18 cellular contexts compared by ENCODE assay signal in the genomic region with DNA sequence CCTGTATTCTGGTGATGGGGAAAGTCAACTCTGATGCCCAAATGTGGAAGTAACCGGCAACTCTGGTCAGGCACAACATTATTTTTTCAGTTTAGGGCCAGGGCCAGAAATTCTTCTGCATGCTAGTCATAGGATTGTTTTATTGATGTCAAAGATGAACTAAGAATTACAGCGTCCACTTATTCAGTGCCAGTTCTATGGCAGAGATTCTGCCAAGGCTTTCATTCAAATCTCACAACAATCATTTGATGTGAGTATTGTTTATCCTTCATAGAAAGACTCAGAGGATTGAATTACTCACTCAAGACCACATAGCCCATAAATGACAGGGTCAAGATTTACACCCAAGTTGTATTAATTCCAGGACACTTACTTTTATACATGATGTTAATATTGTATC.
DNase-seq lines count a peak whose midpoint lies in the region; ATAC-seq and TF ChIP-seq lines count a peak whose summit lies in the region.
"Had no signal": no experiment of that assay in that cellular context is flagged by ENCODE, and none has a peak within 500 bp of the region (broad histone marks: within the 10 kb centered on the region; RNA-seq: fewer than 3 reads in every experiment).

No MANE protein-coding gene starts in this region.

- no peak overlapping the region for H3K27ac Mint-ChIP-seq in CD8-positive, alpha-beta memory T cell
- H3K27ac Mint-ChIP-seq: activated naive CD8-positive, alpha-beta T cell treated with anti-CD3 and anti-CD28 coated beads, Interleukin-2, amount 10 ng/mL, durations not matched to agents 7 days and 5 days; dendritic cell treated with granulocyte-macrophage colony-stimulating factor and Interleukin-4, amounts not matched to agents 40 ng/mL and 50 ng/mL, for 4 days; IgD-negative memory B cell; memory B cell had no signal

- H3K9me3 ChIP-seq in RWPE2 (ENCODE audit: severe bottlenecking) (no peaks in the 10 kb centered on the region), gastrocnemius medialis (no peaks in the 10 kb centered on the region)
- no peaks in the 10 kb centered on the region for H3K9me3 ChIP-seq in CD8-positive, alpha-beta memory T cell (ENCODE audit: low read length)
- H3K9me3 ChIP-seq: suprapubic skin had no signal

- no peak for TF ChIP-seq POLR2A in gastrocnemius medialis (IDR thresholded peaks at IDR 0.05)

- DNase-seq in GM04503 (ENCODE audit: low read depth) = peak; percentile 65
- DNase-seq in RWPE2 (ENCODE audit: low spot score) = no peak
- peak; percentile 21 for DNase-seq in fibroblast of gingiva (ENCODE audit: low read depth)
- DNase-seq in gastrocnemius medialis = no peak
- DNase-seq in CD8-positive, alpha-beta memory T cell = no peak
- DNase-seq in NCI-H2029 (lab: John Stamatoyannopoulos, UW) = no peak
- DNase-seq: activated CD4-positive, alpha-beta T cell treated with anti-CD3 and anti-CD28 coated beads for 48 hours; activated naive CD8-positive, alpha-beta T cell treated with anti-CD3 and anti-CD28 coated beads, Interleukin-2, amount 10 ng/mL, durations not matched to agents 7 days and 5 days; activated T-cell treated with anti-CD3 and anti-CD28 coated beads, Interleukin-2, amount 50 U/mL, for 1 hour; DND-41; NCI-H526 had no signal

- peaks cover 0 to 6% (median 3%) of the 10 kb centered on the region in 5 donors for H3K9me3 Mint-ChIP-seq in CD8-positive, alpha-beta memory T cell
- H3K9me3 Mint-ChIP-seq: activated naive CD8-positive, alpha-beta T cell treated with anti-CD3 and anti-CD28 coated beads, Interleukin-2, amount 10 ng/mL, durations not matched to agents 7 days and 5 days; dendritic cell treated with granulocyte-macrophage colony-stimulating factor and Interleukin-4, amounts not matched to agents 40 ng/mL and 50 ng/mL, for 4 days had no signal

- POLR2A ChIA-PET in CD8-positive, alpha-beta memory T cell (lab: Charles Lee) = no interaction called here

- no peaks in the 10 kb centered on the region for H3K36me3 Mint-ChIP-seq in CD8-positive, alpha-beta memory T cell
- H3K36me3 Mint-ChIP-seq: activated naive CD8-positive, alpha-beta T cell treated with anti-CD3 and anti-CD28 coated beads, Interleukin-2, amount 10 ng/mL, durations not matched to agents 7 days and 5 days; IgD-negative memory B cell had no signal

- CTCF ChIA-PET in CD8-positive, alpha-beta memory T cell (lab: Charles Lee) = no interaction called here

- no peaks in the 10 kb centered on the region for H3K4me1 Mint-ChIP-seq in CD8-positive, alpha-beta memory T cell
- H3K4me1 Mint-ChIP-seq: activated naive CD8-positive, alpha-beta T cell treated with anti-CD3 and anti-CD28 coated beads, Interleukin-2, amount 10 ng/mL, durations not matched to agents 7 days and 5 days; memory B cell had no signal

- H3K36me3 ChIP-seq in RWPE2 (ENCODE audit: low read depth) (no peaks in the 10 kb centered on the region), gastrocnemius medialis (no peaks in the 10 kb centered on the region)
- no peaks in the 10 kb centered on the region for H3K36me3 ChIP-seq in CD8-positive, alpha-beta memory T cell (ENCODE audit: insufficient read depth, low read length)
- H3K36me3 ChIP-seq: BLaER1 treated with 17β-estradiol and CSF1 and Interleukin-3, amounts not matched to agents 10 nM and 100 nM; suprapubic skin had no signal

- no peak overlapping the region for H3K4me3 Mint-ChIP-seq in CD8-positive, alpha-beta memory T cell
- H3K4me3 Mint-ChIP-seq: activated naive CD8-positive, alpha-beta T cell treated with anti-CD3 and anti-CD28 coated beads, Interleukin-2, amount 10 ng/mL, durations not matched to agents 7 days and 5 days; dendritic cell treated with granulocyte-macrophage colony-stimulating factor and Interleukin-4, amounts not matched to agents 40 ng/mL and 50 ng/mL, for 4 days; IgD-negative memory B cell; memory B cell had no signal

- H3K4me1 ChIP-seq in RWPE2 (ENCODE audit: insufficient read depth, poor library complexity, severe bottlenecking) = no peaks in the 10 kb centered on the region
- peaks cover 9 to 14% of the 10 kb centered on the region in 2 donors for H3K4me1 ChIP-seq in gastrocnemius medialis
- no peaks in the 10 kb centered on the region for H3K4me1 ChIP-seq in CD8-positive, alpha-beta memory T cell (ENCODE audit: insufficient read depth, low read length)
- H3K4me1 ChIP-seq: suprapubic skin had no signal

- intact Hi-C loops in gastrocnemius medialis (cut with DNase I; ENCODE audit: low total_unique reads) = no loop called here

- H3K4me3 ChIP-seq in RWPE2 (ENCODE audit: severe bottlenecking) (no peak overlapping the region), gastrocnemius medialis (no peak overlapping the region)
- H3K4me3 ChIP-seq in CD8-positive, alpha-beta memory T cell (ENCODE audit: low read length) = no peak overlapping the region
- H3K4me3 ChIP-seq: BLaER1 treated with 17β-estradiol and CSF1 and Interleukin-3, amounts not matched to agents 10 nM and 100 nM; suprapubic skin had no signal

- TF ChIP-seq CTCF in RWPE2 (IDR thresholded peaks at IDR 0.05; ENCODE audit: poor library complexity, severe bottlenecking) (no peak), gastrocnemius medialis (IDR thresholded peaks at IDR 0.05 in 4 of 5, conservative IDR thresholded peaks at IDR 0.05 in 1 of 5) (no peak)

- no peaks in the 10 kb centered on the region for H3K27me3 ChIP-seq in RWPE2 (ENCODE audit: insufficient read depth, poor library complexity, severe bottlenecking)
- H3K27me3 ChIP-seq in gastrocnemius medialis = no peaks in the 10 kb centered on the region
- H3K27me3 ChIP-seq in CD8-positive, alpha-beta memory T cell (ENCODE audit: insufficient read depth, low read length, poor library complexity, severe bottlenecking) = no peaks in the 10 kb centered on the region
- H3K27me3 ChIP-seq: BLaER1 treated with 17β-estradiol and CSF1 and Interleukin-3, amounts not matched to agents 10 nM and 100 nM; suprapubic skin had no signal

- peak overlapping the region; percentile 8 for H3K27ac ChIP-seq in RWPE2 (ENCODE audit: poor library complexity, severe bottlenecking)
- H3K27ac ChIP-seq in gastrocnemius medialis = no peak overlapping the region
- no peak overlapping the region for H3K27ac ChIP-seq in CD8-positive, alpha-beta memory T cell (ENCODE audit: low read depth, low read length)
- H3K27ac ChIP-seq: BLaER1 treated with 17β-estradiol and CSF1 and Interleukin-3, amounts not matched to agents 10 nM and 100 nM; suprapubic skin had no signal

- in situ Hi-C loops in gastrocnemius medialis (cut with MboI; ENCODE audit: low sequenced_read_pairs in 4 of 4) = no loop called here

- peak; percentile 86 for ATAC-seq in RWPE2 (ENCODE audit: low read depth)
- peak; percentile 18 to 60 for ATAC-seq in gastrocnemius medialis
- ATAC-seq in GM19463 (IDR thresholded peaks at IDR 0.05; ENCODE audit: unreplicated experiment) = no peak
- no peak for ATAC-seq in GM21786 (IDR thresholded peaks at IDR 0.05; ENCODE audit: unreplicated experiment)

- H3K27me3 Mint-ChIP-seq in CD8-positive, alpha-beta memory T cell = peaks cover 4 to 14% of the 10 kb centered on the region in 2 donors

Comparison
In these comparisons a context has a peak if more than half of its experiments do, and no peak if none do; other contexts are left out.
1. DNase-seq: peak in GM04503 (single experiment) and fibroblast of gingiva (single experiment); none in RWPE2 (single experiment), gastrocnemius medialis (0 of 2), CD8-positive, alpha-beta memory T cell (0 of 5) and NCI-H2029 (single experiment).
2. ATAC-seq: peak in RWPE2 (single experiment) and gastrocnemius medialis (2 of 2); none in GM19463 (single experiment) and GM21786 (single experiment).